In the genomic region with DNA sequence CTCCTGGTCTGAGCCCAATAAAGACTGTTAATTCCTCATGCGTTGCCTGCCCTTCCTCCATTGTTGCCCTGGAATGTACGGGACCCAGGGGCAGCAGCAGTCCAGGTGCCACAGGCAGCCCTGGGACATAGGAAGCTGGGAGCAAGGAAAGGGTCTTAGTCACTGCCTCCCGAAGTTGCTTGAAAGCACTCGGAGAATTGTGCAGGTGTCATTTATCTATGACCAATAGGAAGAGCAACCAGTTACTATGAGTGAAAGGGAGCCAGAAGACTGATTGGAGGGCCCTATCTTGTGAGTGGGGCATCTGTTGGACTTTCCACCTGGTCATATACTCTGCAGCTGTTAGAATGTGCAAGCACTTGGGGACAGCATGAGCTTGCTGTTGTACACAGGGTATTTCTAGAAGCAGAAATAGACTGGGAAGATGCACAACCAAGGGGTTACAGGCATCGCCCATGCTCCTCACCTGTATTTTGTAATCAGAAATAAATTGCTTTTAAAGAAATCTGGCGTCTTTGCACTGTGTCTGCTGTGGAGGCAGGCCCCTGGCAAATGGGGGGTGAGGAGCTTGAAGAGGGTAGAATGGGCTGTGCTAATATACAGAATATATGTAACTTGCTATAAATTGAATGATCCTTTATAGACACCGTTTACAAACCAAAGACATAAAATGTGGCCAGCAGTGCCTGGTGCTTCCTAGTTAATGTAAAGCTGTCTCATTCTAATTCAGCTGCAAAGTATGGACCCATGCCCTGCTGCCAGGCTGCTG, we compare ENCODE assay signal across 11 cellular contexts. TPM values are rescaled to one million over a fixed set of nuclear protein-coding genes. Genes with fewer than 3 reads are reported as not detected.
DNase-seq lines count a peak whose midpoint lies in the region; ATAC-seq and TF ChIP-seq lines count a peak whose summit lies in the region.
"Had no signal": no experiment of that assay in that cellular context is flagged by ENCODE, and none has a peak within 500 bp of the region (broad histone marks: within the 10 kb centered on the region; RNA-seq: fewer than 3 reads in every experiment).

No MANE protein-coding gene starts in this region.

- H4K20me1 ChIP-seq in DOHH2 (ENCODE audit: control insufficient read depth, insufficient read depth, low read depth, low read length): peaks cover 27% of the 10 kb centered on the region

- H3K27ac ChIP-seq in ACC112 (ENCODE audit: low read depth, low read length) (0 out of 2 replicates have a peak overlapping the region, but pooled peaks have one; percentile 19), DOHH2 (ENCODE audit: low read depth, low read length) (peak overlapping the region; percentile 81), epithelial cell of prostate (peak overlapping the region; percentile 92), esophagus muscularis mucosa (replicated peaks in 1 of 4) (no peak overlapping the region)

- H3K4me1 Mint-ChIP-seq in T-helper 17 cell: peaks cover 48% of the 10 kb centered on the region

- peak overlapping the region; percentile 31 for H3K4me2 ChIP-seq in DOHH2 (ENCODE audit: low read length)

- H3K79me2 ChIP-seq in ACC112 (ENCODE audit: control insufficient read depth, insufficient read depth, low read length, unreplicated experiment): peaks cover 45% of the 10 kb centered on the region
- peaks cover 48% of the 10 kb centered on the region for H3K79me2 ChIP-seq in DOHH2 (ENCODE audit: control insufficient read depth, low read length)

- peaks cover 79% of the 10 kb centered on the region for H3F3A ChIP-seq in DOHH2 (ENCODE audit: control insufficient read depth, insufficient read depth)

- peak overlapping the region; percentile 36 for H3K4me3 Mint-ChIP-seq in T-helper 17 cell
- H3K4me3 Mint-ChIP-seq: dendritic cell treated with granulocyte-macrophage colony-stimulating factor and Interleukin-4, amounts not matched to agents 40 ng/mL and 50 ng/mL, for 4 days had no signal

- no peaks in the 10 kb centered on the region for H3K27me3 Mint-ChIP-seq in T-helper 17 cell
- H3K27me3 Mint-ChIP-seq: dendritic cell treated with granulocyte-macrophage colony-stimulating factor and Interleukin-4, amounts not matched to agents 40 ng/mL and 50 ng/mL, for 4 days had no signal

- H3K27me3 ChIP-seq in ACC112 (ENCODE audit: insufficient read depth, low read length) (no peaks in the 10 kb centered on the region), DOHH2 (ENCODE audit: control insufficient read depth, low read length) (no peaks in the 10 kb centered on the region), esophagus muscularis mucosa (no peaks in the 10 kb centered on the region)

- H3K9me2 ChIP-seq in DOHH2 (replicated peaks; ENCODE audit: control insufficient read depth, low read length): no peaks in the 10 kb centered on the region

- ATAC-seq in T-helper 17 cell (no peak), GM21390 (IDR thresholded peaks at IDR 0.05; ENCODE audit: unreplicated experiment) (no peak)
- ATAC-seq: sciatic nerve, SK-N-SH treated with all-trans-retinoic acid at 6 μM for 48 hours had no signal

- DNase-seq in T-helper 17 cell: no peak
- DNase-seq in epithelial cell of prostate (ENCODE audit: low read depth, low spot score): no peak
- DNase-seq in occipital lobe (lab: John Stamatoyannopoulos, UW): no peak
- DNase-seq in esophagus muscularis mucosa (ENCODE audit: extremely low spot score): no peak
- no peak for DNase-seq in effector CD8-positive, alpha-beta T cell (lab: John Stamatoyannopoulos, UW)

- peaks cover 10% of the 10 kb centered on the region for H3K36me3 Mint-ChIP-seq in T-helper 17 cell (ENCODE audit: low read depth)

- H3K9me3 ChIP-seq in DOHH2 (ENCODE audit: control insufficient read depth, insufficient read depth, low read length): no peaks in the 10 kb centered on the region
- no peaks in the 10 kb centered on the region for H3K9me3 ChIP-seq in T-helper 17 cell (ENCODE audit: control insufficient read depth, low read length, poor library complexity, severe bottlenecking)
- no peaks in the 10 kb centered on the region for H3K9me3 ChIP-seq in esophagus muscularis mucosa

- TF ChIP-seq POLR2A in esophagus muscularis mucosa (IDR thresholded peaks at IDR 0.05; ENCODE audit: low read depth): no peak

- no peak for TF ChIP-seq CTCF in DOHH2 (IDR thresholded peaks at IDR 0.05; ENCODE audit: low read depth, low read length, poor library complexity, severe bottlenecking)
- no peak for TF ChIP-seq CTCF in esophagus muscularis mucosa (IDR thresholded peaks at IDR 0.05)

- no peak for TF ChIP-seq EP300 in esophagus muscularis mucosa (IDR thresholded peaks at IDR 0.05)

- no peak overlapping the region for H2AFZ ChIP-seq in ACC112 (ENCODE audit: low read length, unreplicated experiment)

- intact Hi-C loops in esophagus muscularis mucosa (cut with DNase I): no loop called here

- H3K4me3 ChIP-seq in ACC112 (ENCODE audit: low read depth, low read length) (no peak overlapping the region), DOHH2 (ENCODE audit: low read length) (no peak overlapping the region), esophagus muscularis mucosa (no peak overlapping the region)

- 53% methylated on average over 7 of the region's 7 CpGs for WGBS in esophagus muscularis mucosa

- H3K27ac Mint-ChIP-seq in T-helper 17 cell: peak overlapping the region; percentile 98

- H3K36me3 ChIP-seq in ACC112 (ENCODE audit: insufficient read depth, low read length) (peaks cover 43% of the 10 kb centered on the region), DOHH2 (ENCODE audit: control insufficient read depth, low read length) (peaks cover 68% of the 10 kb centered on the region), esophagus muscularis mucosa (peaks cover 36 to 56% (median 42%) of the 10 kb centered on the region in 4 donors)

- H3K4me1 ChIP-seq in ACC112 (ENCODE audit: control insufficient read depth, insufficient read depth, low read length, unreplicated experiment): peaks cover 8% of the 10 kb centered on the region
- H3K4me1 ChIP-seq in DOHH2 (ENCODE audit: control insufficient read depth, low read length): peaks cover 64% of the 10 kb centered on the region
- H3K4me1 ChIP-seq in esophagus muscularis mucosa: peaks cover 24 to 53% (median 42%) of the 10 kb centered on the region in 4 donors

RNA-seq across cellular contexts. Expression of gene RPS11, which starts 4.2 kb away (rescaled TPM):
- total RNA-seq in T-helper 17 cell (1,000 to 10,000 TPM; 2,538 to 2,634 TPM), occipital lobe (3,859 TPM), esophagus muscularis mucosa (1,000 to 10,000 TPM; 1,719 to 5,089 (median 3,692) TPM)

RNA-seq across cellular contexts. Expression of gene RPL13A, which starts 4.6 kb away (rescaled TPM):
- total RNA-seq in T-helper 17 cell (1,000 to 10,000 TPM; 5,253 to 5,291 TPM), occipital lobe (2,203 TPM), esophagus muscularis mucosa (1,000 to 10,000 TPM; 1,843 to 3,096 (median 2,688) TPM)

RNA-seq across cellular contexts. Expression of gene FLT3LG, which starts 18.0 kb away (rescaled TPM):
- 100 to 1,000 TPM; 349 to 455 TPM for total RNA-seq in T-helper 17 cell
- not detected for total RNA-seq in occipital lobe
- 10 to 100 TPM in 2 of 4 donors, 1 to 10 TPM in 2; 5.5 to 11.5 (median 10.4) TPM for total RNA-seq in esophagus muscularis mucosa

RNA-seq across cellular contexts. Expression of gene FCGRT, which starts 20.5 kb away (rescaled TPM):
- total RNA-seq in T-helper 17 cell (10 to 100 TPM; 18.7 to 24.6 TPM), occipital lobe (12.9 TPM), esophagus muscularis mucosa (100 to 1,000 TPM; 108 to 234 (median 170) TPM)

RNA-seq across cellular contexts. Expression of gene RCN3, which starts 35.8 kb away (rescaled TPM):
- total RNA-seq in T-helper 17 cell: 1 to 10 TPM in 1 of 2 donors, under 1 TPM in 1; 0.97 to 1.3 TPM
- 2.3 TPM for total RNA-seq in occipital lobe
- 10 to 100 TPM in 3 of 4 donors, 1 to 10 TPM in 1; 9.8 to 22.4 (median 18.0) TPM for total RNA-seq in esophagus muscularis mucosa

Comparison
In these comparisons a context has a peak if more than half of its experiments do, and no peak if none do; other contexts are left out.
1. H3K27ac ChIP-seq: peak in ACC112 (single experiment), DOHH2 (single experiment) and epithelial cell of prostate (single experiment); none in esophagus muscularis mucosa (0 of 4).
2. RNA of gene FLT3LG, which starts 18.0 kb away (total RNA-seq): 349 to 455 TPM in T-helper 17 cell; 5.5 to 11.5 TPM in esophagus muscularis mucosa and not detected in occipital lobe (single experiment); every median in the first group is over 10 times any median in the second.